Comparison of ENCODE assay signal across 8 cellular contexts in the genomic region with DNA sequence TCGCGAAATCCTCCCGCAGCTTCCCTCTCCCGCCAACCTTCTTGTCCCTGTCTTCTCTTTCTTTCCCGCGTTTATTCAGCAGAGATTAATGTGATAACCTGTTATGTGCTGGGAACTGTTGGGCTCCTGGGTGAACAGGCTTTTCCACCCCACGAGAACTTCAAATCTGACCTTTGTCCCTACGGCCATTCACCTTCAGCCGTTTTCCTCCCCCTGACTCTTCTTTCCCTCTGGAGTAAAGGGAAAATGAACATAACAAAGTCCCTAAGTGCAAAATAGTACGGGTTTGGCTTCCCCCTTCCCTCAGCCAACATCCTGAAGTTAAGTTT.
DNase-seq lines count a peak whose midpoint lies in the region; ATAC-seq lines count a peak whose summit lies in the region.

No MANE protein-coding gene starts in this region.

- peak overlapping the region; percentile 80 for H3K27ac Mint-ChIP-seq in T-helper 1 cell treated with Interleukin-12 subunit alpha and Interleukin-12 subunit beta and Interleukin-4 antibody, amounts not matched to agents 30 μg/mL and 1 μg/mL, for 36 hours
- H3K27ac Mint-ChIP-seq in dendritic cell treated with granulocyte-macrophage colony-stimulating factor and Interleukin-4, amounts not matched to agents 40 ng/mL and 50 ng/mL, for 4 days = peak overlapping the region; percentile 91

- peak overlapping the region; percentile 67 to 86 for H3K4me3 ChIP-seq in mucosa of rectum (ENCODE audit: low read length in 2 of 2)

- H3K4me3 Mint-ChIP-seq in T-helper 1 cell treated with Interleukin-12 subunit alpha and Interleukin-12 subunit beta and Interleukin-4 antibody, amounts not matched to agents 30 μg/mL and 1 μg/mL, for 36 hours = peak overlapping the region; percentile 90
- peak overlapping the region; percentile 91 for H3K4me3 Mint-ChIP-seq in dendritic cell treated with granulocyte-macrophage colony-stimulating factor and Interleukin-4, amounts not matched to agents 40 ng/mL and 50 ng/mL, for 4 days

- no peaks in the 10 kb centered on the region for H3K36me3 Mint-ChIP-seq in T-helper 1 cell treated with Interleukin-12 subunit alpha and Interleukin-12 subunit beta and Interleukin-4 antibody, amounts not matched to agents 30 μg/mL and 1 μg/mL, for 36 hours (ENCODE audit: low read depth)
- peaks cover 8% of the 10 kb centered on the region for H3K36me3 Mint-ChIP-seq in dendritic cell treated with granulocyte-macrophage colony-stimulating factor and Interleukin-4, amounts not matched to agents 40 ng/mL and 50 ng/mL, for 4 days (ENCODE audit: low read depth)

- DNase-seq in T-helper 1 cell (no peak), NCI-H2196 treated with DMSO at 0.1 percent for 48 hours (lab: John Stamatoyannopoulos, UW; ENCODE audit: unreplicated experiment) (peak; percentile 36)
- DNase-seq in activated CD8-positive, alpha-beta memory T cell treated with anti-CD3 and anti-CD28 coated beads for 24 hours = no peak

- no peaks in the 10 kb centered on the region for H3K36me3 ChIP-seq in mucosa of rectum (ENCODE audit: control insufficient read depth in 2 of 2, insufficient read depth in 2 of 2, low read length in 2 of 2)

- H3K4me1 ChIP-seq in mucosa of rectum (ENCODE audit: control insufficient read depth in 2 of 2, insufficient read depth in 2 of 2, low read length in 2 of 2) = peaks cover 0 to 4% of the 10 kb centered on the region in 2 donors

- peak overlapping the region; percentile 64 to 84 for H3K27ac ChIP-seq in mucosa of rectum (ENCODE audit: low read depth in 2 of 2, low read length in 2 of 2)

- peaks cover 3% of the 10 kb centered on the region for H3K27me3 Mint-ChIP-seq in T-helper 1 cell treated with Interleukin-12 subunit alpha and Interleukin-12 subunit beta and Interleukin-4 antibody, amounts not matched to agents 30 μg/mL and 1 μg/mL, for 36 hours (ENCODE audit: low read depth)
- no peaks in the 10 kb centered on the region for H3K27me3 Mint-ChIP-seq in dendritic cell treated with granulocyte-macrophage colony-stimulating factor and Interleukin-4, amounts not matched to agents 40 ng/mL and 50 ng/mL, for 4 days

- intact Hi-C loops in dendritic cell treated with granulocyte-macrophage colony-stimulating factor and Interleukin-4, amounts not matched to agents 40 ng/mL and 50 ng/mL, for 4 days (cut with micrococcal nuclease) = loop anchor here (2.0 kb wide), 1 partner anchor 14 kb away; the partner anchor contains the start of gene KPNA2

- peak overlapping the region; percentile 70 to 86 for H3K9ac ChIP-seq in mucosa of rectum (ENCODE audit: low read depth in 1 of 2, low read length in 2 of 2)

- ATAC-seq in HG02588 (IDR thresholded peaks at IDR 0.05; ENCODE audit: unreplicated experiment) (no peak), HG03457 (IDR thresholded peaks at IDR 0.05; ENCODE audit: unreplicated experiment) (no peak)

- peaks cover 9% of the 10 kb centered on the region for H3K4me1 Mint-ChIP-seq in T-helper 1 cell treated with Interleukin-12 subunit alpha and Interleukin-12 subunit beta and Interleukin-4 antibody, amounts not matched to agents 30 μg/mL and 1 μg/mL, for 36 hours (ENCODE audit: low read depth)
- peaks cover 17% of the 10 kb centered on the region for H3K4me1 Mint-ChIP-seq in dendritic cell treated with granulocyte-macrophage colony-stimulating factor and Interleukin-4, amounts not matched to agents 40 ng/mL and 50 ng/mL, for 4 days (ENCODE audit: low read depth)

- no peaks in the 10 kb centered on the region for H3K9me3 Mint-ChIP-seq in T-helper 1 cell treated with Interleukin-12 subunit alpha and Interleukin-12 subunit beta and Interleukin-4 antibody, amounts not matched to agents 30 μg/mL and 1 μg/mL, for 36 hours
- no peaks in the 10 kb centered on the region for H3K9me3 Mint-ChIP-seq in dendritic cell treated with granulocyte-macrophage colony-stimulating factor and Interleukin-4, amounts not matched to agents 40 ng/mL and 50 ng/mL, for 4 days

- H3K9me3 ChIP-seq in mucosa of rectum (ENCODE audit: control insufficient read depth in 2 of 2, low read length in 2 of 2) = no peaks in the 10 kb centered on the region

- no peaks in the 10 kb centered on the region for H3K27me3 ChIP-seq in mucosa of rectum (ENCODE audit: control insufficient read depth in 2 of 2, insufficient read depth in 2 of 2, low read length in 2 of 2)
